Comparison of ENCODE assay signal across 1 cellular context in the genomic region with DNA sequence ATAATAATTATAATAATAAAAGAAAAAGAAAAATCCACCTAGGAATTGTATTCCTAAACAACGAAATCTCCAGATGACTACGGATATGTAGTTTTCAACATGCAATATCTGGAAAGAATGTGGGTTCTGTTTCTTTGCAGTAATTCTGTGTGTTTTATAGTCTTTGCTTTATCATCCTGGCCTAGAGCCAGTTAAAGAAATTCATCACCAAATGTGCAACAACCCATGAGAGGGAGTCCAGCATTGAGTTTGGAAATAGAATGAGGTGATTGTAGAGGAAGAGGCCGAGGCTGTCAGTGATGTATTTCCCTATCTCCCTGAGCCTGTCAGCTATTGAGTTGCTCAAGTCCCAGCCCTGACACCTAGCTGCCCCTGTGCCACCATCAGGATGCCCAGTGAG.
TF ChIP-seq lines count a peak whose summit lies in the region.

No MANE protein-coding gene starts in this region.

TF ChIP-seq in H1, 55 proteins besides CTCF, POLR2A, EP300 and RAD21:
- TF ChIP-seq RFX5 (IDR thresholded peaks at IDR 0.05; ENCODE audit: borderline replicate concordance, low read depth, low read length) (no peak), RXRA (IDR thresholded peaks at IDR 0.05; ENCODE audit: insufficient read depth, low read depth, low read length) (no peak), TCF12 (IDR thresholded peaks at IDR 0.05; ENCODE audit: low read depth, low read length) (no peak), SP1 (IDR thresholded peaks at IDR 0.05; ENCODE audit: low read depth, low read length) (no peak), SIRT6 (IDR thresholded peaks at IDR 0.05; ENCODE audit: low read length) (no peak), PHF8 (conservative IDR thresholded peaks at IDR 0.05; ENCODE audit: low read depth, low read length) (no peak), NRF1 (IDR thresholded peaks at IDR 0.05; ENCODE audit: low read depth, low read length) (no peak)
